Comparison of ENCODE assay signal across 3 cellular contexts in the genomic region with DNA sequence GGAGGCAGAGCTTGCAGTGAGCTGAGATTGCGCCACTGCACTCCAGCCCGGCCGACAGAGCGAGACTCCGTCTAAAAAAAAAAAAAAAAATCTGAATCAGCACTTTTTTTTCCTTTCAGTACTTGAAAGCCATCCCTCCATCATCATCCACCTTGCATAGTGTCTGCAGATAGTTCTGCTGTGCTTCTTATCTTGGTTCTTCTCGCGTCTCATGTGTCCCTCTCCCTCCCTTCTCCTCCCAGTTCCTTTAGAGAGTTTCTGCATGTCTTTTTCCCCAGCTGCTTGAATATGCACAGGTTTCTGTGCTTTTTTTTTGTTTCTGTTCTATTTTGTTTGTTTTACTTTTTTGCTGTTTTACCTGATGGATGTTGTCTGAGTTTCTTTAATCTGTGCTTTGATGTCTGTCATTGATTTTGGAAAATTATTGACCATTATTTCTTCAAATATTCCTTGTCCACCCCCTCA.
TF ChIP-seq lines count a peak whose summit lies in the region.

No MANE protein-coding gene starts in this region.

TF ChIP-seq in A549, 52 proteins besides CTCF, POLR2A, EP300 and RAD21:
- TF ChIP-seq MAFK (IDR thresholded peaks at IDR 0.05; ENCODE audit: partially characterized antibody) (peak; percentile 96), CBX8 (IDR thresholded peaks at IDR 0.05) (no peak), CHD4 (IDR thresholded peaks at IDR 0.05; ENCODE audit: borderline replicate concordance) (no peak)

TF ChIP-seq in IMR-90, 13 proteins besides CTCF, POLR2A, EP300 and RAD21:
- no peak for TF ChIP-seq MAZ (IDR thresholded peaks at IDR 0.05; ENCODE audit: borderline replicate concordance, low read depth, low read length)
- TF ChIP-seq MAFK (IDR thresholded peaks at IDR 0.05; ENCODE audit: low read depth, low read length) = peak; percentile 88

TF ChIP-seq in K562, 482 proteins besides CTCF, POLR2A, EP300 and RAD21 (continues in another document):
- TF ChIP-seq ZNF174 (CRISPR knock-in tag; IDR thresholded peaks at IDR 0.05) = no peak
- TF ChIP-seq, protein P1, sequence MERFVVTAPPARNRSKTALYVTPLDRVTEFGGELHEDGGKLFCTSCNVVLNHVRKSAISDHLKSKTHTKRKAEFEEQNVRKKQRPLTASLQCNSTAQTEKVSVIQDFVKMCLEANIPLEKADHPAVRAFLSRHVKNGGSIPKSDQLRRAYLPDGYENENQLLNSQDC (CRISPR knock-in tag; IDR thresholded peaks at IDR 0.05) = no peak
- TF ChIP-seq MTA2 (IDR thresholded peaks at IDR 0.05; ENCODE audit: low read depth) = 0 out of 2 replicates have a peak, but pooled peaks have one; percentile 6
- no peak for TF ChIP-seq CHAMP1 (IDR thresholded peaks at IDR 0.05)
- TF ChIP-seq PTBP1 (IDR thresholded peaks at IDR 0.05; ENCODE audit: low read depth, low read length) = no peak
- no peak for TF ChIP-seq U2AF1 (optimal IDR thresholded peaks at IDR 0.05; ENCODE audit: low read depth, low read length)
- TF ChIP-seq MAFF (IDR thresholded peaks at IDR 0.05; ENCODE audit: low read length) = peak; percentile 92
- TF ChIP-seq TFAM (CRISPR knock-in tag; conservative IDR thresholded peaks at IDR 0.05) = no peak
- peak; percentile 30 for TF ChIP-seq E2F8 (IDR thresholded peaks at IDR 0.05; ENCODE audit: low read depth, partially characterized antibody)
- no peak for TF ChIP-seq BMI1 (IDR thresholded peaks at IDR 0.05; ENCODE audit: low read length)
- TF ChIP-seq HES1 (IDR thresholded peaks at IDR 0.05; ENCODE audit: low read depth) = no peak
- peak; percentile 54; the same call in 1 of the 2 replicates for TF ChIP-seq DPF2 (IDR thresholded peaks at IDR 0.05)
- TF ChIP-seq TCF7L2 (IDR thresholded peaks at IDR 0.05; ENCODE audit: low read depth, low read length) = no peak
- TF ChIP-seq PTTG1 (tag; IDR thresholded peaks at IDR 0.05; ENCODE audit: low read depth) = no peak
- peak; percentile 95 for TF ChIP-seq MAFG (tag; conservative IDR thresholded peaks at IDR 0.05)
- no peak for TF ChIP-seq MBD2 (IDR thresholded peaks at IDR 0.05; ENCODE audit: borderline replicate concordance, low read depth)
- TF ChIP-seq ARNT (IDR thresholded peaks at IDR 0.05) = peak; percentile 58 to 68; a peak in 1 of 4 replicates
- TF ChIP-seq CBX3 (IDR thresholded peaks at IDR 0.05; ENCODE audit: borderline replicate concordance in 1 of 2, low read length in 2 of 2) = peak; percentile 87 to 99
- TF ChIP-seq, protein P2, sequence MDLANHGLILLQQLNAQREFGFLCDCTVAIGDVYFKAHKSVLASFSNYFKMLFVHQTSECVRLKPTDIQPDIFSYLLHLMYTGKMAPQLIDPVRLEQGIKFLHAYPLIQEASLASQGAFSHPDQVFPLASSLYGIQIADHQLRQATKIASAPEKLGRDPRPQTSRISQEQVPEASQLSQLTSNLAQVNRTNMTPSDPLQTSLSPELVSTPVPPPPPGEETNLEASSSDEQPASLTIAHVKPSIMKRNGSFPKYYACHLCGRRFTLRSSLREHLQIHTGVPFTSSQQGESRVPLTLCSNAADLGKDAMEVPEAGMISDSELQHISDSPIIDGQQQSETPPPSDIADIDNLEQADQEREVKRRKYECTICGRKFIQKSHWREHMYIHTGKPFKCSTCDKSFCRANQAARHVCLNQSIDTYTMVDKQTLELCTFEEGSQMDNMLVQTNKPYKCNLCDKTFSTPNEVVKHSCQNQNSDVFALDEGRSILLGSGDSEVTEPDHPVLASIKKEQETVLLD (IDR thresholded peaks at IDR 0.05) = no peak
- TF ChIP-seq TCFL5 (CRISPR knock-in tag; conservative IDR thresholded peaks at IDR 0.05) = no peak
- 0 out of 2 replicates have a peak, but pooled peaks have one; percentile 15 for TF ChIP-seq TAL1 (IDR thresholded peaks at IDR 0.05)
- no peak for TF ChIP-seq ARID2 (IDR thresholded peaks at IDR 0.05)
- TF ChIP-seq CBX5 (IDR thresholded peaks at IDR 0.05; ENCODE audit: borderline replicate concordance, low read depth) = peak; percentile 99
- 0 out of 2 replicates have a peak, but pooled peaks have one; percentile 52 for TF ChIP-seq ZEB2 (IDR thresholded peaks at IDR 0.05)
- TF ChIP-seq REST (CRISPR knock-in tag; IDR thresholded peaks at IDR 0.05; ENCODE audit: low read depth) = no peak
- TF ChIP-seq HDAC1 (IDR thresholded peaks at IDR 0.05) = 0 out of 4 replicates have a peak, but pooled peaks of 1 of the 2 experiments have one; percentile 49
- TF ChIP-seq ZNF354B (CRISPR knock-in tag; IDR thresholded peaks at IDR 0.05) = no peak
- 0 out of 2 replicates have a peak, but pooled peaks have one; percentile 40 for TF ChIP-seq ZC3H8 (IDR thresholded peaks at IDR 0.05)
- 0 out of 2 replicates have a peak, but pooled peaks have one; percentile 46 for TF ChIP-seq THRAP3 (IDR thresholded peaks at IDR 0.05; ENCODE audit: borderline replicate concordance)
- TF ChIP-seq, protein P3, sequence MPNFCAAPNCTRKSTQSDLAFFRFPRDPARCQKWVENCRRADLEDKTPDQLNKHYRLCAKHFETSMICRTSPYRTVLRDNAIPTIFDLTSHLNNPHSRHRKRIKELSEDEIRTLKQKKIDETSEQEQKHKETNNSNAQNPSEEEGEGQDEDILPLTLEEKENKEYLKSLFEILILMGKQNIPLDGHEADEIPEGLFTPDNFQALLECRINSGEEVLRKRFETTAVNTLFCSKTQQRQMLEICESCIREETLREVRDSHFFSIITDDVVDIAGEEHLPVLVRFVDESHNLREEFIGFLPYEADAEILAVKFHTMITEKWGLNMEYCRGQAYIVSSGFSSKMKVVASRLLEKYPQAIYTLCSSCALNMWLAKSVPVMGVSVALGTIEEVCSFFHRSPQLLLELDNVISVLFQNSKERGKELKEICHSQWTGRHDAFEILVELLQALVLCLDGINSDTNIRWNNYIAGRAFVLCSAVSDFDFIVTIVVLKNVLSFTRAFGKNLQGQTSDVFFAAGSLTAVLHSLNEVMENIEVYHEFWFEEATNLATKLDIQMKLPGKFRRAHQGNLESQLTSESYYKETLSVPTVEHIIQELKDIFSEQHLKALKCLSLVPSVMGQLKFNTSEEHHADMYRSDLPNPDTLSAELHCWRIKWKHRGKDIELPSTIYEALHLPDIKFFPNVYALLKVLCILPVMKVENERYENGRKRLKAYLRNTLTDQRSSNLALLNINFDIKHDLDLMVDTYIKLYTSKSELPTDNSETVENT (CRISPR knock-in tag; IDR thresholded peaks at IDR 0.05) = no peak
- TF ChIP-seq MYC (IDR thresholded peaks at IDR 0.05; ENCODE audit: low read depth, low read length) = no peak
- no peak for TF ChIP-seq MYC (CRISPR knock-in tag; IDR thresholded peaks at IDR 0.05; ENCODE audit: borderline replicate concordance, low read depth)
- TF ChIP-seq MIER1 (IDR thresholded peaks at IDR 0.05; ENCODE audit: low read depth) = 0 out of 2 replicates have a peak, but pooled peaks have one; percentile 70
- peak; percentile 75 for TF ChIP-seq ZNF384 (IDR thresholded peaks at IDR 0.05; ENCODE audit: low read depth, low read length)
- TF ChIP-seq, protein P4, sequence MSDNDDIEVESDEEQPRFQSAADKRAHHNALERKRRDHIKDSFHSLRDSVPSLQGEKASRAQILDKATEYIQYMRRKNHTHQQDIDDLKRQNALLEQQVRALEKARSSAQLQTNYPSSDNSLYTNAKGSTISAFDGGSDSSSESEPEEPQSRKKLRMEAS (CRISPR knock-in tag; IDR thresholded peaks at IDR 0.05) = no peak
- 0 out of 2 replicates have a peak, but pooled peaks have one; percentile 40 for TF ChIP-seq MTA3 (IDR thresholded peaks at IDR 0.05; ENCODE audit: borderline replicate concordance)
- TF ChIP-seq, protein P5, sequence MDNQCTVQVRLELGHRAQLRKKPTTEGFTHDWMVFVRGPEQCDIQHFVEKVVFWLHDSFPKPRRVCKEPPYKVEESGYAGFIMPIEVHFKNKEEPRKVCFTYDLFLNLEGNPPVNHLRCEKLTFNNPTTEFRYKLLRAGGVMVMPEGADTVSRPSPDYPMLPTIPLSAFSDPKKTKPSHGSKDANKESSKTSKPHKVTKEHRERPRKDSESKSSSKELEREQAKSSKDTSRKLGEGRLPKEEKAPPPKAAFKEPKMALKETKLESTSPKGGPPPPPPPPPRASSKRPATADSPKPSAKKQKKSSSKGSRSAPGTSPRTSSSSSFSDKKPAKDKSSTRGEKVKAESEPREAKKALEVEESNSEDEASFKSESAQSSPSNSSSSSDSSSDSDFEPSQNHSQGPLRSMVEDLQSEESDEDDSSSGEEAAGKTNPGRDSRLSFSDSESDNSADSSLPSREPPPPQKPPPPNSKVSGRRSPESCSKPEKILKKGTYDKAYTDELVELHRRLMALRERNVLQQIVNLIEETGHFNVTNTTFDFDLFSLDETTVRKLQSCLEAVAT (IDR thresholded peaks at IDR 0.05) = peak in 1 of 2 experiments; percentile 79; a peak in 2 of 4 replicates
- no peak for TF ChIP-seq ARHGAP35 (IDR thresholded peaks at IDR 0.05; ENCODE audit: partially characterized antibody)
- peak; percentile 75; the same call in 1 of the 2 replicates for TF ChIP-seq LEF1 (IDR thresholded peaks at IDR 0.05)
- TF ChIP-seq MAFK (IDR thresholded peaks at IDR 0.05; ENCODE audit: low read length) = peak; percentile 90
- no peak for TF ChIP-seq CCAR2 (IDR thresholded peaks at IDR 0.05; ENCODE audit: low read depth, low read length)
- TF ChIP-seq RBM39 (optimal IDR thresholded peaks at IDR 0.05; ENCODE audit: low read depth, low read length) = no peak
- peak; percentile 100 for TF ChIP-seq TRIM28 (IDR thresholded peaks at IDR 0.05)
- peak; percentile 43; the same call in 1 of the 2 replicates for TF ChIP-seq BCOR (IDR thresholded peaks at IDR 0.05)
- TF ChIP-seq ZNF316 (IDR thresholded peaks at IDR 0.05) = peak; percentile 99
- TF ChIP-seq NBN (IDR thresholded peaks at IDR 0.05; ENCODE audit: low read depth) = peak; percentile 83
- TF ChIP-seq ZNF766 (CRISPR knock-in tag; conservative IDR thresholded peaks at IDR 0.05) = peak; percentile 92
- peak; percentile 14; the same call in 1 of the 2 replicates for TF ChIP-seq FOSL1 (tag; conservative IDR thresholded peaks at IDR 0.05)
- TF ChIP-seq FOXK2 (conservative IDR thresholded peaks at IDR 0.05 in 1 of 2, IDR thresholded peaks at IDR 0.05 in 1 of 2; ENCODE audit: low read depth in 2 of 2) = 0 out of 4 replicates have a peak, but pooled peaks of 1 of the 2 experiments have one; percentile 18
- peak; percentile 23; the same call in 1 of the 2 replicates for TF ChIP-seq CXXC5 (CRISPR knock-in tag; IDR thresholded peaks at IDR 0.05)
